1 cellular context compared by ENCODE assay signal in the genomic region with DNA sequence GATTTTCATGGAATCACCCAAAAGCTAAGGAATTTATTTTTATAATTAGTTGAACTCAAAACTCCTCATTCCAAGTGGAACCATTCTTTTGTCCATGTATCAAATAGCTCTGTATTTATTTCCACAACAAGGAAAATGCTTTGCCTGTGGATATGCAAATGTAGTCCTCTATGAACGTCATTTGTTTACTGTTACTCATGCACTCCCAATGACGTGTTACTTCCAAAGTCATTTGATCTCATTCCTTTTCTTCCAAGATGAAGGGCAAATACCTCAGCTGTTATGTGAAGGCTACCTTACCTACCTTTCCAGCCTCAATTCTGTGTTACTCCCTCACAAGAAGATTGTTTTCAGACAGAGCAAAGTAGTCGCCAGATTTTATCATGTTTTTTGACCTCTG.
TF ChIP-seq lines count a peak whose summit lies in the region.

No MANE protein-coding gene starts in this region.

TF ChIP-seq in WTC11, 78 proteins besides CTCF, POLR2A, EP300 and RAD21 (continued from another document):
- TF ChIP-seq, protein P1, sequence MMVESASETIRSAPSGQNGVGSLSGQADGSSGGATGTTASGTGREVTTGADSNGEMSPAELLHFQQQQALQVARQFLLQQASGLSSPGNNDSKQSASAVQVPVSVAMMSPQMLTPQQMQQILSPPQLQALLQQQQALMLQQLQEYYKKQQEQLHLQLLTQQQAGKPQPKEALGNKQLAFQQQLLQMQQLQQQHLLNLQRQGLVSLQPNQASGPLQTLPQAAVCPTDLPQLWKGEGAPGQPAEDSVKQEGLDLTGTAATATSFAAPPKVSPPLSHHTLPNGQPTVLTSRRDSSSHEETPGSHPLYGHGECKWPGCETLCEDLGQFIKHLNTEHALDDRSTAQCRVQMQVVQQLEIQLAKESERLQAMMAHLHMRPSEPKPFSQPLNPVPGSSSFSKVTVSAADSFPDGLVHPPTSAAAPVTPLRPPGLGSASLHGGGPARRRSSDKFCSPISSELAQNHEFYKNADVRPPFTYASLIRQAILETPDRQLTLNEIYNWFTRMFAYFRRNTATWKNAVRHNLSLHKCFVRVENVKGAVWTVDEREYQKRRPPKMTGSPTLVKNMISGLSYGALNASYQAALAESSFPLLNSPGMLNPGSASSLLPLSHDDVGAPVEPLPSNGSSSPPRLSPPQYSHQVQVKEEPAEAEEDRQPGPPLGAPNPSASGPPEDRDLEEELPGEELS (CRISPR knock-in tag; IDR thresholded peaks at IDR 0.05): no peak
- TF ChIP-seq NR2C2 (CRISPR knock-in tag; IDR thresholded peaks at IDR 0.05) (no peak), ESRRA (CRISPR knock-in tag; IDR thresholded peaks at IDR 0.05; ENCODE audit: borderline replicate concordance) (no peak), ZNF121 (CRISPR knock-in tag; IDR thresholded peaks at IDR 0.05) (no peak), FOXK1 (CRISPR knock-in tag; IDR thresholded peaks at IDR 0.05) (no peak), TEAD4 (CRISPR knock-in tag; IDR thresholded peaks at IDR 0.05) (no peak)
- TF ChIP-seq, protein P2, sequence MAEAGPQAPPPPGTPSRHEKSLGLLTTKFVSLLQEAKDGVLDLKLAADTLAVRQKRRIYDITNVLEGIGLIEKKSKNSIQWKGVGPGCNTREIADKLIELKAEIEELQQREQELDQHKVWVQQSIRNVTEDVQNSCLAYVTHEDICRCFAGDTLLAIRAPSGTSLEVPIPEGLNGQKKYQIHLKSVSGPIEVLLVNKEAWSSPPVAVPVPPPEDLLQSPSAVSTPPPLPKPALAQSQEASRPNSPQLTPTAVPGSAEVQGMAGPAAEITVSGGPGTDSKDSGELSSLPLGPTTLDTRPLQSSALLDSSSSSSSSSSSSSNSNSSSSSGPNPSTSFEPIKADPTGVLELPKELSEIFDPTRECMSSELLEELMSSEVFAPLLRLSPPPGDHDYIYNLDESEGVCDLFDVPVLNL (CRISPR knock-in tag; IDR thresholded peaks at IDR 0.05; ENCODE audit: borderline replicate concordance, low read depth): no peak
- TF ChIP-seq, protein P3, sequence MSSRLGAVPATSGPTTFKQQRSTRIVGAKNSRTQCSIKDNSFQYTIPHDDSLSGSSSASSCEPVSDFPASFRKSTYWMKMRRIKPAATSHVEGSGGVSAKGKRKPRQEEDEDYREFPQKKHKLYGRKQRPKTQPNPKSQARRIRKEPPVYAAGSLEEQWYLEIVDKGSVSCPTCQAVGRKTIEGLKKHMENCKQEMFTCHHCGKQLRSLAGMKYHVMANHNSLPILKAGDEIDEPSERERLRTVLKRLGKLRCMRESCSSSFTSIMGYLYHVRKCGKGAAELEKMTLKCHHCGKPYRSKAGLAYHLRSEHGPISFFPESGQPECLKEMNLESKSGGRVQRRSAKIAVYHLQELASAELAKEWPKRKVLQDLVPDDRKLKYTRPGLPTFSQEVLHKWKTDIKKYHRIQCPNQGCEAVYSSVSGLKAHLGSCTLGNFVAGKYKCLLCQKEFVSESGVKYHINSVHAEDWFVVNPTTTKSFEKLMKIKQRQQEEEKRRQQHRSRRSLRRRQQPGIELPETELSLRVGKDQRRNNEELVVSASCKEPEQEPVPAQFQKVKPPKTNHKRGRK (CRISPR knock-in tag; IDR thresholded peaks at IDR 0.05; ENCODE audit: borderline replicate concordance): no peak
- TF ChIP-seq, protein P4, sequence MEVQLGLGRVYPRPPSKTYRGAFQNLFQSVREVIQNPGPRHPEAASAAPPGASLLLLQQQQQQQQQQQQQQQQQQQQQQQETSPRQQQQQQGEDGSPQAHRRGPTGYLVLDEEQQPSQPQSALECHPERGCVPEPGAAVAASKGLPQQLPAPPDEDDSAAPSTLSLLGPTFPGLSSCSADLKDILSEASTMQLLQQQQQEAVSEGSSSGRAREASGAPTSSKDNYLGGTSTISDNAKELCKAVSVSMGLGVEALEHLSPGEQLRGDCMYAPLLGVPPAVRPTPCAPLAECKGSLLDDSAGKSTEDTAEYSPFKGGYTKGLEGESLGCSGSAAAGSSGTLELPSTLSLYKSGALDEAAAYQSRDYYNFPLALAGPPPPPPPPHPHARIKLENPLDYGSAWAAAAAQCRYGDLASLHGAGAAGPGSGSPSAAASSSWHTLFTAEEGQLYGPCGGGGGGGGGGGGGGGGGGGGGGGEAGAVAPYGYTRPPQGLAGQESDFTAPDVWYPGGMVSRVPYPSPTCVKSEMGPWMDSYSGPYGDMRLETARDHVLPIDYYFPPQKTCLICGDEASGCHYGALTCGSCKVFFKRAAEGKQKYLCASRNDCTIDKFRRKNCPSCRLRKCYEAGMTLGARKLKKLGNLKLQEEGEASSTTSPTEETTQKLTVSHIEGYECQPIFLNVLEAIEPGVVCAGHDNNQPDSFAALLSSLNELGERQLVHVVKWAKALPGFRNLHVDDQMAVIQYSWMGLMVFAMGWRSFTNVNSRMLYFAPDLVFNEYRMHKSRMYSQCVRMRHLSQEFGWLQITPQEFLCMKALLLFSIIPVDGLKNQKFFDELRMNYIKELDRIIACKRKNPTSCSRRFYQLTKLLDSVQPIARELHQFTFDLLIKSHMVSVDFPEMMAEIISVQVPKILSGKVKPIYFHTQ (CRISPR knock-in tag; IDR thresholded peaks at IDR 0.05): no peak
- TF ChIP-seq, protein P5, sequence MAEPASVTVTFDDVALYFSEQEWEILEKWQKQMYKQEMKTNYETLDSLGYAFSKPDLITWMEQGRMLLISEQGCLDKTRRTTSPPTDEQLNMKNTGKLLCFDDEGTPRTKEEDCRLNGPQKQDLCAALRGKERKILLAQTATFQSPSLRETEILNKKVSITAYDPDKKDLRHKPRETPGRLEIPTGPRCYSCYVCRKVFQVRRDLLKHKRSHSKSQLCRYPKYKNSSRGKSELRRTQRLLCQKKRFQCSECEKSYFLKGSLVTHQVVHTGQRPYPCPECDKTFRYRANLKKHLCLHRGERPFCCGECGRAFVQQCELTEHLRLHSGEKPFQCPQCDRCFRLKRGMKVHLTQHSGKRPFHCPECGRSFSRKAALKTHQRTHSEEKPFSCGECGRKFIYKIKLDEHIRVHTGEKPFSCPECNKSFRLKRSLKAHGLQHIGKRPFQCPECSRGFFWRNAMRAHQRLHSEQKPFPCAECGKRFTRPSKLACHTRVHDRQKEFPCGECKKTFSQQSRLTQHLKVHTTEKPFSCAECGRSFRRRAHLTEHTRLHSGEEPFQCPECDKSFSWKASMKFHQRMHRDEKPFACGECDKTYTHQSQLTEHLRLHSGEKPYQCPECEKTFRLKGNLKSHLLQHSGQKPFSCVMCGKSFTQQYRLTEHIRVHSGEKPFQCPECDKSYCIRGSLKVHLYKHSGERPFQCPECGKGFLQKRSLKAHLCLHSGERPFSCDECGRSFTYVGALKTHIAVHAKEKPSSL (CRISPR knock-in tag; conservative IDR thresholded peaks at IDR 0.05): no peak
